ENCODE assay signal across 8 cellular contexts in genomic region chr19:36604656-36605100, GRCh38. TPM values are rescaled to one million over a fixed set of nuclear protein-coding genes. Genes with fewer than 3 reads are reported as not detected.
DNase-seq lines count a peak whose midpoint lies in the region; ATAC-seq and TF ChIP-seq lines count a peak whose summit lies in the region.

No MANE protein-coding gene starts in this region.

- H3K4me3 Mint-ChIP-seq in naive B cell: peak overlapping the region; percentile 86 to 97 (median 96)
- peak overlapping the region; percentile 84 for H3K4me3 Mint-ChIP-seq in stimulated activated memory B cell treated with anti-CD40 and anti-IgM and Interleukin-4, amounts not matched to agents 10 μg/mL and 1 μg/mL and 100 μg/mL, for 72 hours

- TF ChIP-seq CTCF in GM10266 (IDR thresholded peaks at IDR 0.05; ENCODE audit: control insufficient read depth, insufficient read depth, low read depth, missing control alignments): no peak
- TF ChIP-seq CTCF in esophagus muscularis mucosa (IDR thresholded peaks at IDR 0.05): no peak

- intact Hi-C loops in esophagus muscularis mucosa (cut with DNase I): no loop called here

- H3K36me3 Mint-ChIP-seq in naive B cell: peaks cover 0 to 16% of the 10 kb centered on the region in 2 donors
- peaks cover 35% of the 10 kb centered on the region for H3K36me3 Mint-ChIP-seq in stimulated activated memory B cell treated with anti-CD40 and anti-IgM and Interleukin-4, amounts not matched to agents 10 μg/mL and 1 μg/mL and 100 μg/mL, for 72 hours

- DNase-seq in GM10266 (ENCODE audit: extremely low spot score): peak; percentile 85
- DNase-seq in NCI-H82 (lab: John Stamatoyannopoulos, UW): peak; percentile 73
- DNase-seq in activated T-cell treated with anti-CD3 and anti-CD28 coated beads for 24 hours (ENCODE audit: low read depth): peak; percentile 85
- no peak for DNase-seq in esophagus muscularis mucosa (ENCODE audit: extremely low spot score)
- peak; percentile 82 for DNase-seq in naive B cell
- DNase-seq in SHP77 treated with DMSO at 0.1 percent for 48 hours (lab: John Stamatoyannopoulos, UW): no peak

- peaks cover 0 to 6% (median 0%) of the 10 kb centered on the region in 7 donors for H3K9me3 Mint-ChIP-seq in naive B cell
- peaks cover 9% of the 10 kb centered on the region for H3K9me3 Mint-ChIP-seq in stimulated activated memory B cell treated with anti-CD40 and anti-IgM and Interleukin-4, amounts not matched to agents 10 μg/mL and 1 μg/mL and 100 μg/mL, for 72 hours

- peaks cover 0 to 5% (median 0%) of the 10 kb centered on the region in 4 donors for H3K9me3 ChIP-seq in esophagus muscularis mucosa

- TF ChIP-seq EP300 in esophagus muscularis mucosa (IDR thresholded peaks at IDR 0.05): no peak

- H3K4me1 Mint-ChIP-seq in naive B cell: peaks cover 21 to 29% (median 25%) of the 10 kb centered on the region in 3 donors
- H3K4me1 Mint-ChIP-seq in stimulated activated memory B cell treated with anti-CD40 and anti-IgM and Interleukin-4, amounts not matched to agents 10 μg/mL and 1 μg/mL and 100 μg/mL, for 72 hours: peaks cover 29% of the 10 kb centered on the region

- peak overlapping the region; percentile 80 to 87 (median 83) for H3K27ac ChIP-seq in esophagus muscularis mucosa (replicated peaks in 1 of 4)

- peaks cover under 1 to 20% (median 11%) of the 10 kb centered on the region in 4 donors for H3K36me3 ChIP-seq in esophagus muscularis mucosa

- peak overlapping the region; percentile 66 to 84 (median 74) for H3K4me3 ChIP-seq in esophagus muscularis mucosa

- no peak for TF ChIP-seq POLR2A in esophagus muscularis mucosa (IDR thresholded peaks at IDR 0.05; ENCODE audit: low read depth)

- peaks cover 12 to 25% (median 17%) of the 10 kb centered on the region in 4 donors for H3K4me1 ChIP-seq in esophagus muscularis mucosa

- ATAC-seq in HG02678 (IDR thresholded peaks at IDR 0.05; ENCODE audit: unreplicated experiment): peak; percentile 79
- ATAC-seq in naive B cell (ENCODE audit: low read depth in 2 of 2): peak; percentile 82 to 85
- ATAC-seq in stimulated activated memory B cell treated with anti-CD40 and anti-IgM and Interleukin-4, amounts not matched to agents 10 μg/mL and 1 μg/mL and 100 μg/mL, for 72 hours: peak; percentile 96

- WGBS in esophagus muscularis mucosa: 0% methylated on average over 10 of the region's 21 CpGs

- H3K27me3 ChIP-seq in esophagus muscularis mucosa: no peaks in the 10 kb centered on the region

- peak overlapping the region; percentile 94 to 98 (median 96) for H3K27ac Mint-ChIP-seq in naive B cell
- peak overlapping the region; percentile 88 for H3K27ac Mint-ChIP-seq in stimulated activated memory B cell treated with anti-CD40 and anti-IgM and Interleukin-4, amounts not matched to agents 10 μg/mL and 1 μg/mL and 100 μg/mL, for 72 hours

- H3K27me3 Mint-ChIP-seq in naive B cell: no peaks in the 10 kb centered on the region
- no peaks in the 10 kb centered on the region for H3K27me3 Mint-ChIP-seq in stimulated activated memory B cell treated with anti-CD40 and anti-IgM and Interleukin-4, amounts not matched to agents 10 μg/mL and 1 μg/mL and 100 μg/mL, for 72 hours

RNA-seq across cellular contexts. Expression of gene ZNF382, which starts 0.4 kb away (rescaled TPM):
- 10 to 100 TPM; 17.1 to 25.7 (median 19.6) TPM for total RNA-seq in esophagus muscularis mucosa
- polyA plus RNA-seq in naive B cell (ENCODE audit: low read depth in 6 of 6): 10 to 100 TPM in 3 of 6 donors, 1 to 10 TPM in 2, under 1 TPM in 1; 0.28 to 15.5 (median 8.0) TPM

RNA-seq across cellular contexts. Expression of gene ZNF529, which starts 31.6 kb away (rescaled TPM):
- total RNA-seq in esophagus muscularis mucosa: 10 to 100 TPM; 11.6 to 17.6 (median 12.7) TPM
- 10 to 100 TPM in 3 of 6 donors, 1 to 10 TPM in 3; 5.9 to 10.8 (median 9.5) TPM for polyA plus RNA-seq in naive B cell (ENCODE audit: low read depth in 6 of 6)

Comparison
In these comparisons a context has a peak if more than half of its experiments do, and no peak if none do; other contexts are left out.
1. DNase-seq: peak in GM10266 (single experiment), NCI-H82 (single experiment), activated T-cell treated with anti-CD3 and anti-CD28 coated beads for 24 hours (single experiment) and naive B cell (single experiment); none in esophagus muscularis mucosa (single experiment) and SHP77 treated with DMSO at 0.1 percent for 48 hours (single experiment).
2. Peak in every context shown above with its lines, with median percentiles within 50 percentile points of each other: ATAC-seq.